ENCODE assay signal across 1 cellular context in genomic region chr10:47384148-47384921, GRCh38.
TF ChIP-seq lines count a peak whose summit lies in the region.

TSS of gene ZNF488 (minus strand) at chr10:47384293. CDS start at chr10:47368829, 15,464 bp downstream.

TF ChIP-seq in K562, 482 proteins besides CTCF, POLR2A, EP300 and RAD21 (continued from another document and continues in another):
- no peak for TF ChIP-seq ZNF655 (CRISPR knock-in tag; IDR thresholded peaks at IDR 0.05)
- TF ChIP-seq TCF3 (CRISPR knock-in tag; IDR thresholded peaks at IDR 0.05) = no peak
- TF ChIP-seq RUNX1 (IDR thresholded peaks at IDR 0.05; ENCODE audit: low read depth) = no peak
- no peak for TF ChIP-seq SMARCC2 (IDR thresholded peaks at IDR 0.05; ENCODE audit: low read depth)
- TF ChIP-seq ZNF79 (CRISPR knock-in tag; IDR thresholded peaks at IDR 0.05; ENCODE audit: low read depth) = no peak
- TF ChIP-seq PCBP2 (IDR thresholded peaks at IDR 0.05; ENCODE audit: low read depth, low read length, poor library complexity, severe bottlenecking) = no peak
- no peak for TF ChIP-seq PURB (CRISPR knock-in tag; IDR thresholded peaks at IDR 0.05; ENCODE audit: low read depth)
- no peak for TF ChIP-seq ZNF212 (CRISPR knock-in tag; IDR thresholded peaks at IDR 0.05)
- peak; percentile 33; the same call in 1 of the 2 replicates for TF ChIP-seq CXXC5 (CRISPR knock-in tag; IDR thresholded peaks at IDR 0.05)
- no peak for TF ChIP-seq NR2C1 (IDR thresholded peaks at IDR 0.05)
- no peak for TF ChIP-seq NR2C1 (tag; IDR thresholded peaks at IDR 0.05)
- no peak for TF ChIP-seq ZNF140 (CRISPR knock-in tag; IDR thresholded peaks at IDR 0.05)
- no peak for TF ChIP-seq ZBTB1 (CRISPR knock-in tag; IDR thresholded peaks at IDR 0.05; ENCODE audit: borderline replicate concordance, low read depth)
- TF ChIP-seq, protein P1, sequence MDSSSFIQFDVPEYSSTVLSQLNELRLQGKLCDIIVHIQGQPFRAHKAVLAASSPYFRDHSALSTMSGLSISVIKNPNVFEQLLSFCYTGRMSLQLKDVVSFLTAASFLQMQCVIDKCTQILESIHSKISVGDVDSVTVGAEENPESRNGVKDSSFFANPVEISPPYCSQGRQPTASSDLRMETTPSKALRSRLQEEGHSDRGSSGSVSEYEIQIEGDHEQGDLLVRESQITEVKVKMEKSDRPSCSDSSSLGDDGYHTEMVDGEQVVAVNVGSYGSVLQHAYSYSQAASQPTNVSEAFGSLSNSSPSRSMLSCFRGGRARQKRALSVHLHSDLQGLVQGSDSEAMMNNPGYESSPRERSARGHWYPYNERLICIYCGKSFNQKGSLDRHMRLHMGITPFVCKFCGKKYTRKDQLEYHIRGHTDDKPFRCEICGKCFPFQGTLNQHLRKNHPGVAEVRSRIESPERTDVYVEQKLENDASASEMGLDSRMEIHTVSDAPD (CRISPR knock-in tag; IDR thresholded peaks at IDR 0.05) = no peak
- no peak for TF ChIP-seq ZBTB33 (CRISPR knock-in tag; IDR thresholded peaks at IDR 0.05)
- peak; percentile 56 for TF ChIP-seq RBFOX2 (IDR thresholded peaks at IDR 0.05; ENCODE audit: low read depth, low read length)
- no peak for TF ChIP-seq ZNF76 (CRISPR knock-in tag; IDR thresholded peaks at IDR 0.05; ENCODE audit: borderline replicate concordance)
- TF ChIP-seq CBX1 (IDR thresholded peaks at IDR 0.05; ENCODE audit: low read depth) = no peak
- no peak for TF ChIP-seq NFIC (IDR thresholded peaks at IDR 0.05)
- TF ChIP-seq ZNF586 (CRISPR knock-in tag; conservative IDR thresholded peaks at IDR 0.05) = no peak
- no peak for TF ChIP-seq ZSCAN32 (CRISPR knock-in tag; IDR thresholded peaks at IDR 0.05)
- no peak for TF ChIP-seq ETV6 (IDR thresholded peaks at IDR 0.05; ENCODE audit: borderline replicate concordance in 1 of 2, low read depth in 2 of 2, low read length in 1 of 2)
- no peak for TF ChIP-seq ETV6 (CRISPR knock-in tag; IDR thresholded peaks at IDR 0.05; ENCODE audit: borderline replicate concordance)
- no peak for TF ChIP-seq PTTG1 (tag; IDR thresholded peaks at IDR 0.05; ENCODE audit: low read depth)
- TF ChIP-seq, protein P2, sequence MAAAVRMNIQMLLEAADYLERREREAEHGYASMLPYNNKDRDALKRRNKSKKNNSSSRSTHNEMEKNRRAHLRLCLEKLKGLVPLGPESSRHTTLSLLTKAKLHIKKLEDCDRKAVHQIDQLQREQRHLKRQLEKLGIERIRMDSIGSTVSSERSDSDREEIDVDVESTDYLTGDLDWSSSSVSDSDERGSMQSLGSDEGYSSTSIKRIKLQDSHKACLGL (CRISPR knock-in tag; IDR thresholded peaks at IDR 0.05; ENCODE audit: borderline replicate concordance, poor library complexity, severe bottlenecking) = no peak
- TF ChIP-seq CEBPB (tag; IDR thresholded peaks at IDR 0.05) = no peak
- TF ChIP-seq FOSL1 (tag; conservative IDR thresholded peaks at IDR 0.05) = no peak
- TF ChIP-seq KDM4B (IDR thresholded peaks at IDR 0.05; ENCODE audit: borderline replicate concordance in 2 of 2, low read depth in 1 of 2) = no peak
- no peak for TF ChIP-seq FOXA3 (CRISPR knock-in tag; conservative IDR thresholded peaks at IDR 0.05 in 1 of 2, IDR thresholded peaks at IDR 0.05 in 1 of 2)
- TF ChIP-seq ZNF146 (CRISPR knock-in tag; IDR thresholded peaks at IDR 0.05; ENCODE audit: unreplicated experiment) = no peak
- TF ChIP-seq TOE1 (IDR thresholded peaks at IDR 0.05; ENCODE audit: borderline replicate concordance) = no peak
- TF ChIP-seq TOE1 (CRISPR knock-in tag; IDR thresholded peaks at IDR 0.05; ENCODE audit: borderline replicate concordance, low read depth) = no peak
- TF ChIP-seq, protein P3, sequence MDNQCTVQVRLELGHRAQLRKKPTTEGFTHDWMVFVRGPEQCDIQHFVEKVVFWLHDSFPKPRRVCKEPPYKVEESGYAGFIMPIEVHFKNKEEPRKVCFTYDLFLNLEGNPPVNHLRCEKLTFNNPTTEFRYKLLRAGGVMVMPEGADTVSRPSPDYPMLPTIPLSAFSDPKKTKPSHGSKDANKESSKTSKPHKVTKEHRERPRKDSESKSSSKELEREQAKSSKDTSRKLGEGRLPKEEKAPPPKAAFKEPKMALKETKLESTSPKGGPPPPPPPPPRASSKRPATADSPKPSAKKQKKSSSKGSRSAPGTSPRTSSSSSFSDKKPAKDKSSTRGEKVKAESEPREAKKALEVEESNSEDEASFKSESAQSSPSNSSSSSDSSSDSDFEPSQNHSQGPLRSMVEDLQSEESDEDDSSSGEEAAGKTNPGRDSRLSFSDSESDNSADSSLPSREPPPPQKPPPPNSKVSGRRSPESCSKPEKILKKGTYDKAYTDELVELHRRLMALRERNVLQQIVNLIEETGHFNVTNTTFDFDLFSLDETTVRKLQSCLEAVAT (IDR thresholded peaks at IDR 0.05) = no peak
- TF ChIP-seq MCM2 (IDR thresholded peaks at IDR 0.05; ENCODE audit: low read depth) = no peak
- TF ChIP-seq, protein P4, sequence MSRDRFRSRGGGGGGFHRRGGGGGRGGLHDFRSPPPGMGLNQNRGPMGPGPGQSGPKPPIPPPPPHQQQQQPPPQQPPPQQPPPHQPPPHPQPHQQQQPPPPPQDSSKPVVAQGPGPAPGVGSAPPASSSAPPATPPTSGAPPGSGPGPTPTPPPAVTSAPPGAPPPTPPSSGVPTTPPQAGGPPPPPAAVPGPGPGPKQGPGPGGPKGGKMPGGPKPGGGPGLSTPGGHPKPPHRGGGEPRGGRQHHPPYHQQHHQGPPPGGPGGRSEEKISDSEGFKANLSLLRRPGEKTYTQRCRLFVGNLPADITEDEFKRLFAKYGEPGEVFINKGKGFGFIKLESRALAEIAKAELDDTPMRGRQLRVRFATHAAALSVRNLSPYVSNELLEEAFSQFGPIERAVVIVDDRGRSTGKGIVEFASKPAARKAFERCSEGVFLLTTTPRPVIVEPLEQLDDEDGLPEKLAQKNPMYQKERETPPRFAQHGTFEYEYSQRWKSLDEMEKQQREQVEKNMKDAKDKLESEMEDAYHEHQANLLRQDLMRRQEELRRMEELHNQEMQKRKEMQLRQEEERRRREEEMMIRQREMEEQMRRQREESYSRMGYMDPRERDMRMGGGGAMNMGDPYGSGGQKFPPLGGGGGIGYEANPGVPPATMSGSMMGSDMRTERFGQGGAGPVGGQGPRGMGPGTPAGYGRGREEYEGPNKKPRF (IDR thresholded peaks at IDR 0.05; ENCODE audit: low read depth, low read length) = no peak
- TF ChIP-seq LEF1 (IDR thresholded peaks at IDR 0.05) = no peak
- peak; percentile 22 for TF ChIP-seq HMGN3 (IDR thresholded peaks at IDR 0.05; ENCODE audit: borderline replicate concordance, extremely low read depth, insufficient read length, low read depth, low read length)
- TF ChIP-seq NCOA2 (IDR thresholded peaks at IDR 0.05; ENCODE audit: partially characterized antibody in 2 of 2) = no peak
- TF ChIP-seq IRF1 (CRISPR knock-in tag; IDR thresholded peaks at IDR 0.05; ENCODE audit: borderline replicate concordance) = no peak
- peak; percentile 8; the same call in 1 of the 2 replicates for TF ChIP-seq SAFB (IDR thresholded peaks at IDR 0.05; ENCODE audit: borderline replicate concordance, low read depth, low read length)
- no peak for TF ChIP-seq CBFA2T2 (conservative IDR thresholded peaks at IDR 0.05)
- TF ChIP-seq PRDM10 (IDR thresholded peaks at IDR 0.05; ENCODE audit: partially characterized antibody) = no peak
- peak; percentile 78; the same call in 1 of the 2 replicates for TF ChIP-seq EGR1 (conservative IDR thresholded peaks at IDR 0.05)
- no peak for TF ChIP-seq ZFP36 (IDR thresholded peaks at IDR 0.05; ENCODE audit: low read depth, low read length, partially characterized antibody)
- no peak for TF ChIP-seq SMC3 (conservative IDR thresholded peaks at IDR 0.05; ENCODE audit: insufficient read depth, low read depth, low read length)
- TF ChIP-seq TAF1 (IDR thresholded peaks at IDR 0.05; ENCODE audit: control insufficient read depth, extremely low read depth, insufficient read depth, low read length, severe bottlenecking) = no peak
- TF ChIP-seq SP1 (CRISPR knock-in tag; IDR thresholded peaks at IDR 0.05) = peak; percentile 66
- TF ChIP-seq ZNF124 (CRISPR knock-in tag; IDR thresholded peaks at IDR 0.05) = no peak
- no peak for TF ChIP-seq JUND (IDR thresholded peaks at IDR 0.05; ENCODE audit: borderline replicate concordance, low read depth, low read length)
- TF ChIP-seq JUND (tag; IDR thresholded peaks at IDR 0.05; ENCODE audit: borderline replicate concordance, low read depth, low read length) = no peak; the same call in 2 of the 3 replicates
- no peak for TF ChIP-seq HDAC3 (IDR thresholded peaks at IDR 0.05; ENCODE audit: borderline replicate concordance, partially characterized antibody)
- no peak for TF ChIP-seq SETDB1 (IDR thresholded peaks at IDR 0.05; ENCODE audit: low read length)
- TF ChIP-seq, protein P5, sequence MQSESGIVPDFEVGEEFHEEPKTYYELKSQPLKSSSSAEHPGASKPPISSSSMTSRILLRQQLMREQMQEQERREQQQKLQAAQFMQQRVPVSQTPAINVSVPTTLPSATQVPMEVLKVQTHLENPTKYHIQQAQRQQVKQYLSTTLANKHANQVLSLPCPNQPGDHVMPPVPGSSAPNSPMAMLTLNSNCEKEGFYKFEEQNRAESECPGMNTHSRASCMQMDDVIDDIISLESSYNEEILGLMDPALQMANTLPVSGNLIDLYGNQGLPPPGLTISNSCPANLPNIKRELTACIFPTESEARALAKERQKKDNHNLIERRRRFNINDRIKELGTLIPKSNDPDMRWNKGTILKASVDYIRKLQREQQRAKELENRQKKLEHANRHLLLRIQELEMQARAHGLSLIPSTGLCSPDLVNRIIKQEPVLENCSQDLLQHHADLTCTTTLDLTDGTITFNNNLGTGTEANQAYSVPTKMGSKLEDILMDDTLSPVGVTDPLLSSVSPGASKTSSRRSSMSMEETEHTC (IDR thresholded peaks at IDR 0.05) = no peak
- peak in 1 of 3 experiments; percentile 47 for TF ChIP-seq YY1 (IDR thresholded peaks at IDR 0.05; ENCODE audit: borderline replicate concordance in 1 of 3, control insufficient read depth in 1 of 3, extremely low read depth in 1 of 3, insufficient read depth in 3 of 3, insufficient read length in 1 of 3, insufficient replicate concordance in 2 of 3, low read depth in 1 of 3, low read length in 2 of 3)
- no peak for TF ChIP-seq KDM1A (IDR thresholded peaks at IDR 0.05)
